Comparison of ENCODE assay signal across 10 cellular contexts in the genomic region with DNA sequence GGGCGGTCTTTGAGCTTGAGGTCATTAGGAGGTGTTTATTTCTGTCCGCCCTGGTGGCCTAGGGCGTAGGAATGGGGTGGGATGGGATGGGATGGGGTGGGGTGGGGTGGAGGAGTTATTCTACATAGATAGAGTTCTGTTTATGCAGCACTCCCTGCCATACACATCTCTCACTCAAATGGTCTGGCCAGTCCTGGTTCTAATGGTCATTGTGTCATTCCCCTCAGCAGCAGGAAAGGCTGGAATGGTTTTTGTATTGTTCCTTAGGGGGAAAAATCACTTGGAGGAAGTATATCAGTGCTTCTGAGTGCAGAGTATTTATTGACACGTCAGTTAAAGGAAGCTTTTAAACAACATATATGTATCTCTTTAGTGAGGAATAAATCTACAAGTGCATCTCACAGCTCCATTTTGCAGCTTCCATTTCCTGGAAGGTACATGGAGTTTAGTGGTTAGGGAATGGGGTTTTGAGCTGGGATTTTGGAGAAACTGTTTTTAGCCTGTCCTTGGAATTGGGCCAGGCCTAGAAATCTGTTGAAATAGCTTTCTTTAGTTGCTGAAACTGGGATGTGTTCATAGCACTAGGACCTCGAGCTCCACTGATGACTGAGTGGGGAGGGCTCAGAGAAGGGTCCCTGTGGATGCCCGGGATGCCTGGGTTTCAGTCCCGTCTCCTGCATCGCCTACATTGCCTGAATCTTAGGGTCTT. TPM values are rescaled to one million over a fixed set of nuclear protein-coding genes. Genes with fewer than 3 reads are reported as not detected.
DNase-seq lines count a peak whose midpoint lies in the region; ATAC-seq, FAIRE-seq and TF ChIP-seq lines count a peak whose summit lies in the region.
"Had no signal": no experiment of that assay in that cellular context is flagged by ENCODE, and none has a peak within 500 bp of the region (broad histone marks: within the 10 kb centered on the region; RNA-seq: fewer than 3 reads in every experiment).

No MANE protein-coding gene starts in this region.

- BruUV-seq in PC-9 (replicated peaks; lab: Mats Ljungman, UMichigan) (no TSS peak), endothelial cell of umbilical vein (replicated peaks; lab: Mats Ljungman, UMichigan) (no TSS peak)

- H3K79me2 ChIP-seq in PC-9 (ENCODE audit: low read depth) (peaks cover 98% of the 10 kb centered on the region), endothelial cell of umbilical vein (ENCODE audit: control insufficient read depth, insufficient read depth, low read length) (peaks cover 99% of the 10 kb centered on the region)

- H3K9ac ChIP-seq in endothelial cell of umbilical vein (replicated peaks; ENCODE audit: extremely low read depth, insufficient read depth, low read length): peak overlapping the region; percentile 40

- FAIRE-seq in endothelial cell of umbilical vein (lab: Jason Lieb, UNC) (peak; percentile 55), GM12891 (lab: Jason Lieb, UNC) (no peak)

- no peak for TF ChIP-seq CTCF in PC-9 (conservative IDR thresholded peaks at IDR 0.05)
- no peak for TF ChIP-seq CTCF in endothelial cell of umbilical vein (IDR thresholded peaks at IDR 0.05; ENCODE audit: extremely low read depth in 1 of 2, insufficient read depth in 1 of 2, low read depth in 1 of 2, low read length in 2 of 2)
- TF ChIP-seq CTCF in neural crest cell (conservative IDR thresholded peaks at IDR 0.05): no peak
- no peak for TF ChIP-seq CTCF in GM20000 (IDR thresholded peaks at IDR 0.05; ENCODE audit: extremely low read depth, missing control alignments)

- H3K36me3 Mint-ChIP-seq in neural crest cell (ENCODE audit: low read depth): no peaks in the 10 kb centered on the region

- no peaks in the 10 kb centered on the region for H3K9me3 ChIP-seq in PC-9 (ENCODE audit: insufficient read depth, low read depth)
- H3K9me3 ChIP-seq in endothelial cell of umbilical vein (replicated peaks; ENCODE audit: control insufficient read depth, insufficient read depth, low read length): no peaks in the 10 kb centered on the region

- no peaks in the 10 kb centered on the region for H3K27me3 Mint-ChIP-seq in neural crest cell (ENCODE audit: low read depth)

- ATAC-seq in HG02588 (IDR thresholded peaks at IDR 0.05; ENCODE audit: unreplicated experiment): no peak

- no peaks in the 10 kb centered on the region for H3K9me2 ChIP-seq in PC-9 (ENCODE audit: insufficient read depth)

- POLR2A ChIA-PET in PC-9 (lab: Charles Lee; ENCODE audit: unreplicated experiment): interaction anchor here (0.9 to 1.2 kb wide), 2 partner anchors 9 to 43 kb away, joined by 3 read pairs; no protein-coding TSS in a partner anchor
- POLR2A ChIA-PET in endothelial cell of umbilical vein (lab: Charles Lee): interaction anchor here (0.5 to 1.6 kb wide), 5 partner anchors 9 to 69 kb away, joined by 3 to 5 read pairs (median 4); no protein-coding TSS in a partner anchor

- H3F3A ChIP-seq in PC-9 (ENCODE audit: insufficient read depth, low read depth): peaks cover 61% of the 10 kb centered on the region

- TF ChIP-seq POLR2A in endothelial cell of umbilical vein (IDR thresholded peaks at IDR 0.05; ENCODE audit: low read depth, low read length) (no peak), GM12891 (IDR thresholded peaks at IDR 0.05; ENCODE audit: low read depth, low read length) (no peak)

- H2AFZ ChIP-seq in PC-9 (no peak overlapping the region), endothelial cell of umbilical vein (ENCODE audit: low read depth, low read length) (no peak overlapping the region)

- H3K4me2 ChIP-seq in PC-9: peak overlapping the region; percentile 95
- H3K4me2 ChIP-seq in endothelial cell of umbilical vein (ENCODE audit: insufficient read depth, low read length): peak overlapping the region; percentile 71

- peaks cover 98% of the 10 kb centered on the region for H3K4me1 ChIP-seq in PC-9 (replicated peaks; ENCODE audit: insufficient read depth)
- peaks cover 97% of the 10 kb centered on the region for H3K4me1 ChIP-seq in endothelial cell of umbilical vein (ENCODE audit: control insufficient read depth, extremely low read depth, insufficient read depth, low read length)

- peak overlapping the region; percentile 70 for H3K4me3 Mint-ChIP-seq in neural crest cell

- dilution Hi-C loops in endothelial cell of umbilical vein (cut with MboI; ENCODE audit: extremely low pct_ligation_motif_present, low sequenced_read_pairs): no loop called here

- intact Hi-C loops in PC-9 (cut with micrococcal nuclease; ENCODE audit: unreplicated experiment): loop anchor here (10.0 kb wide), 1 partner anchor 258 kb away; the partner anchor contains the start of gene ANXA11
- intact Hi-C loops in endothelial cell of umbilical vein (cut with micrococcal nuclease): loop anchor here (1.0 kb wide), 1 partner anchor 8 kb away; the partner anchor contains the start of gene TSPAN14

- peak overlapping the region; percentile 82 for H3K27ac ChIP-seq in PC-9
- peak overlapping the region; percentile 79 for H3K27ac ChIP-seq in endothelial cell of umbilical vein (ENCODE audit: insufficient read depth, low read depth, low read length)
- H3K27ac ChIP-seq: HL-60 had no signal

- H3K27me3 ChIP-seq in PC-9 (ENCODE audit: insufficient read depth, low read depth) (no peaks in the 10 kb centered on the region), endothelial cell of umbilical vein (ENCODE audit: control insufficient read depth in 2 of 2, insufficient read depth in 2 of 2, low read length in 2 of 2) (no peaks in the 10 kb centered on the region)

- peaks cover 96% of the 10 kb centered on the region for H3K4me1 Mint-ChIP-seq in neural crest cell

- H3K4me3 ChIP-seq in PC-9: no peak overlapping the region
- peak overlapping the region in 1 of 3 experiments; percentile 13 for H3K4me3 ChIP-seq in endothelial cell of umbilical vein (replicated peaks in 1 of 3; ENCODE audit: insufficient read depth in 1 of 3, low read depth in 1 of 3, low read length in 3 of 3)

- H4K20me1 ChIP-seq in PC-9 (ENCODE audit: insufficient read depth) (peaks cover 55% of the 10 kb centered on the region), endothelial cell of umbilical vein (replicated peaks; ENCODE audit: control insufficient read depth, extremely low read depth, insufficient read depth, low read length) (peaks cover 6% of the 10 kb centered on the region)

- H3K36me3 ChIP-seq in PC-9 (ENCODE audit: low read depth) (peaks cover 25% of the 10 kb centered on the region), endothelial cell of umbilical vein (ENCODE audit: control insufficient read depth in 2 of 2, extremely low read depth in 1 of 2, insufficient read depth in 2 of 2, low read length in 2 of 2) (peaks cover 4 to 6% of the 10 kb centered on the region in 2 experiments)

- DNase-seq in AG08395 (ENCODE audit: low spot score): peak; percentile 37
- no peak for DNase-seq in PC-9
- DNase-seq in endothelial cell of umbilical vein (ENCODE audit: low read depth, low spot score): peak; percentile 76
- DNase-seq in neural crest cell (ENCODE audit: low read depth, low spot score): no peak
- DNase-seq in GM20000 (ENCODE audit: low spot score): no peak
- no peak for DNase-seq in NCI-H345 (lab: John Stamatoyannopoulos, UW)
- DNase-seq in GM12891 (ENCODE audit: insufficient read length, low spot score): no peak
- DNase-seq: activated CD4-positive, CD25-positive, alpha-beta regulatory T cell treated with anti-CD3 and anti-CD28 coated beads, Interleukin-2, amount 50 U/mL, for 72 hours had no signal

- CTCF ChIA-PET in PC-9 (lab: Charles Lee): interaction anchor here (0.6 to 1.4 kb wide), 3 partner anchors 32 to 43 kb away, joined by 3 to 4 read pairs (median 3); no protein-coding TSS in a partner anchor
- CTCF ChIA-PET in endothelial cell of umbilical vein (lab: Charles Lee): interaction anchor here (2.7 to 37.4 kb wide), 3 partner anchors 12 to 44 kb away, joined by 9 to 1118 read pairs (median 18); no protein-coding TSS in a partner anchor

- no peaks in the 10 kb centered on the region for H3K9me3 Mint-ChIP-seq in neural crest cell

- peak overlapping the region; percentile 95 for H3K27ac Mint-ChIP-seq in neural crest cell (ENCODE audit: unreplicated experiment)

- no peaks in the 10 kb centered on the region for H3K9me1 ChIP-seq in endothelial cell of umbilical vein (replicated peaks; ENCODE audit: control insufficient read depth, extremely low read depth, insufficient read depth, low read length)

TF ChIP-seq in endothelial cell of umbilical vein, 7 proteins besides CTCF, POLR2A, EP300 and RAD21 (continues in another document):
- TF ChIP-seq POLR2AphosphoS5 (IDR thresholded peaks at IDR 0.05; ENCODE audit: insufficient read depth, low read depth, low read length) (peak; percentile 19), MYC (IDR thresholded peaks at IDR 0.05; ENCODE audit: low read depth, low read length) (no peak), JUN (IDR thresholded peaks at IDR 0.05; ENCODE audit: borderline replicate concordance, insufficient read depth, insufficient read length, low read depth) (no peak)

TF ChIP-seq in GM12891, 5 proteins besides CTCF, POLR2A, EP300 and RAD21 (continues in another document):
- TF ChIP-seq POU2F2 (IDR thresholded peaks at IDR 0.05; ENCODE audit: low read depth, low read length): no peak
- no peak for TF ChIP-seq TAF1 (IDR thresholded peaks at IDR 0.05; ENCODE audit: low read depth, low read length)
- no peak for TF ChIP-seq SPI1 (IDR thresholded peaks at IDR 0.05; ENCODE audit: low read depth, low read length)

RNA-seq across cellular contexts. Expression of gene TSPAN14, which starts 8.3 kb away (rescaled TPM):
- total RNA-seq in PC-9 (2021) (114 and 135 TPM in 2 replicates), endothelial cell of umbilical vein (237 and 242 TPM in 2 replicates), neural crest cell (140 and 144 TPM in 2 replicates)
- 210 and 211 TPM in 2 replicates for polyA plus RNA-seq in endothelial cell of umbilical vein
- 175 and 189 TPM in 2 replicates for polyA plus RNA-seq in endothelial cell of umbilical vein (2011; cell fraction: cytosol; rRNA removed)
- polyA plus RNA-seq in endothelial cell of umbilical vein (2011; cell fraction: nucleus; rRNA removed): 188 and 193 TPM in 2 replicates
- polyA plus RNA-seq in endothelial cell of umbilical vein (2012): 199 and 207 TPM in 2 replicates
- polyA minus RNA-seq in endothelial cell of umbilical vein: 175 and 203 TPM in 2 replicates
- polyA minus RNA-seq in endothelial cell of umbilical vein (2011; cell fraction: cytosol; rRNA and poly(A)+ RNA removed): 8.0 TPM
- 82.2 and 84.2 TPM in 2 replicates for polyA minus RNA-seq in endothelial cell of umbilical vein (2011; cell fraction: nucleus; rRNA and poly(A)+ RNA removed)
- polyA plus RNA-seq in GM12891 (2012; ENCODE audit: low read depth, missing spikeins): 5.2 TPM

RNA-seq across cellular contexts. Expression of gene PRXL2A, which starts 54.1 kb away (rescaled TPM):
- total RNA-seq in PC-9 (2021): 88.7 and 105 TPM in 2 replicates
- 290 and 321 TPM in 2 replicates for total RNA-seq in endothelial cell of umbilical vein
- 68.1 and 113 TPM in 2 replicates for polyA plus RNA-seq in endothelial cell of umbilical vein
- 215 and 226 TPM in 2 replicates for polyA plus RNA-seq in endothelial cell of umbilical vein (2011; cell fraction: cytosol; rRNA removed)
- 92.3 and 112 TPM in 2 replicates for polyA plus RNA-seq in endothelial cell of umbilical vein (2011; cell fraction: nucleus; rRNA removed)
- polyA plus RNA-seq in endothelial cell of umbilical vein (2012): 256 and 281 TPM in 2 replicates
- polyA minus RNA-seq in endothelial cell of umbilical vein: 99.3 and 99.6 TPM in 2 replicates
- polyA minus RNA-seq in endothelial cell of umbilical vein (2011; cell fraction: cytosol; rRNA and poly(A)+ RNA removed): 8.0 TPM
- 28.6 and 41.4 TPM in 2 replicates for polyA minus RNA-seq in endothelial cell of umbilical vein (2011; cell fraction: nucleus; rRNA and poly(A)+ RNA removed)
- total RNA-seq in neural crest cell: 156 and 161 TPM in 2 replicates
- polyA plus RNA-seq in GM12891 (2012; ENCODE audit: low read depth, missing spikeins): 10.2 TPM

Comparison
In these comparisons a context has a peak if more than half of its experiments do, and no peak if none do; other contexts are left out.
1. DNase-seq: peak in AG08395 (single experiment) and endothelial cell of umbilical vein (single experiment); none in PC-9 (0 of 2), neural crest cell (single experiment), GM20000 (single experiment), NCI-H345 (single experiment) and GM12891 (single experiment).